Comparison of ENCODE assay signal across 18 cellular contexts in the genomic region with DNA sequence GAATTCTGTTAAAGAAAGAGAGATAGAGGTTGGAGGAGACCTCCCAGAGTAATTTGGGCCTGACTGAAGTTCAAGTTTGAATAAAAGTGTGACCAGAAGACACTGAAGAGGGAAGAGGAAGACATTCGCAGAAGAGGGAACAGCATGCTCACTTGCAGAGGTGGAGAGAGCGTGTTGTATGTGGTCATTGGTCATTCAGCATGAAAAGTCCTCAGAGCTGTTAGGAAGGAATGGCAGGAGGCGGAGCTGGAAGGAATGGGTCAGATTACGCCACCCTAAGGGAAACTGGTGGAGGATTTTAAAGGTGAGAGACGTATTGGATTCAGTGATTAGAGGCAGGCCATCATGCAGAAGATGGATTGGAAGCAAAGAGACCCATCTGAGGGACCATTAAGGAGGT. TPM values are rescaled to one million over a fixed set of nuclear protein-coding genes. Genes with fewer than 3 reads are reported as not detected.
DNase-seq lines count a peak whose midpoint lies in the region; ATAC-seq and TF ChIP-seq lines count a peak whose summit lies in the region.
"Had no signal": no experiment of that assay in that cellular context is flagged by ENCODE, and none has a peak within 500 bp of the region (broad histone marks: within the 10 kb centered on the region; RNA-seq: fewer than 3 reads in every experiment).

No MANE protein-coding gene starts in this region.

- H3K27ac ChIP-seq in parathyroid adenoma (no peak overlapping the region), left lung (no peak overlapping the region)
- H3K27ac ChIP-seq: adrenal gland, Peyer's patch, thoracic aorta had no signal

- H3K9me3 ChIP-seq in NT2/D1 (ENCODE audit: insufficient read depth, low read length) (no peaks in the 10 kb centered on the region), parathyroid adenoma (ENCODE audit: control insufficient read depth, low read length) (no peaks in the 10 kb centered on the region), left lung (no peaks in the 10 kb centered on the region)
- H3K9me3 ChIP-seq: adrenal gland, Peyer's patch, thoracic aorta had no signal

- no peaks in the 10 kb centered on the region for H3K4me1 ChIP-seq in NT2/D1 (ENCODE audit: insufficient read depth, insufficient read length)
- no peaks in the 10 kb centered on the region for H3K4me1 ChIP-seq in parathyroid adenoma
- no peaks in the 10 kb centered on the region for H3K4me1 ChIP-seq in left lung
- H3K4me1 ChIP-seq: adrenal gland, Peyer's patch had no signal

- H3K9ac ChIP-seq in NT2/D1 (ENCODE audit: insufficient read length, low read depth) (no peak overlapping the region), parathyroid adenoma (no peak overlapping the region)

- H3K4me2 ChIP-seq in parathyroid adenoma (ENCODE audit: low read length): peak overlapping the region; percentile 15

- ATAC-seq in left lung (no peak), GM18858 (IDR thresholded peaks at IDR 0.05; ENCODE audit: unreplicated experiment) (no peak)
- ATAC-seq: stimulated activated naive CD8-positive, alpha-beta T cell treated with anti-CD3 and anti-CD28 coated beads, Interleukin-15, Interleukin-2, amounts not matched to agents 100 U/mL and 50 U/mL, for 24 hours had no signal

- TF ChIP-seq CTCF in parathyroid adenoma (IDR thresholded peaks at IDR 0.05) (no peak), left lung (IDR thresholded peaks at IDR 0.05) (no peak)

- no peaks in the 10 kb centered on the region for H3K79me2 ChIP-seq in parathyroid adenoma

- H3K36me3 ChIP-seq in NT2/D1 (ENCODE audit: insufficient read depth, insufficient read length, low read length) (no peaks in the 10 kb centered on the region), parathyroid adenoma (ENCODE audit: control insufficient read depth, insufficient read depth, low read length) (no peaks in the 10 kb centered on the region), left lung (no peaks in the 10 kb centered on the region)
- H3K36me3 ChIP-seq: adrenal gland, Peyer's patch, thoracic aorta had no signal

- peak; percentile 0 for DNase-seq in NCI-H748 (lab: John Stamatoyannopoulos, UW; ENCODE audit: unreplicated experiment)
- DNase-seq in NCI-H748 treated with DMSO at 0.1 percent for 48 hours (lab: John Stamatoyannopoulos, UW): no peak
- DNase-seq in NT2/D1 (ENCODE audit: low read depth, low spot score): peak; percentile 8
- peak; percentile 60 for DNase-seq in iPS-NIHi11 (ENCODE audit: low spot score)
- DNase-seq in AG08396 (ENCODE audit: low spot score): no peak
- DNase-seq in left lung: no peak
- DNase-seq: activated CD4-positive, alpha-beta T cell treated with anti-CD3 and anti-CD28 coated beads, Interleukin-2, amount 50 U/mL, for 48 hours; activated naive CD4-positive, alpha-beta T cell treated with anti-CD3 and anti-CD28 coated beads for 36 hours; adrenal gland; CD4-positive, alpha-beta memory T cell; nucleus accumbens; Peyer's patch; stimulated activated naive CD8-positive, alpha-beta T cell treated with anti-CD3 and anti-CD28 coated beads, Interleukin-15, Interleukin-2, amounts not matched to agents 100 U/mL and 50 U/mL, for 24 hours; SW 1271; T1000 had no signal

- peak overlapping the region; percentile 33 for H2AFZ ChIP-seq in parathyroid adenoma

- H3K27me3 ChIP-seq in NT2/D1 (ENCODE audit: insufficient read depth, insufficient read length) (no peaks in the 10 kb centered on the region), parathyroid adenoma (ENCODE audit: control insufficient read depth, insufficient read depth, low read length) (no peaks in the 10 kb centered on the region), left lung (no peaks in the 10 kb centered on the region)
- H3K27me3 ChIP-seq: adrenal gland, Peyer's patch had no signal

- H3K4me3 ChIP-seq in NT2/D1 (ENCODE audit: insufficient read length, low read depth) (no peak overlapping the region), parathyroid adenoma (ENCODE audit: low read depth, low read length) (no peak overlapping the region), left lung (no peak overlapping the region)
- H3K4me3 ChIP-seq: adrenal gland, Peyer's patch, thoracic aorta had no signal

- intact Hi-C loops in left lung (cut with DNase I): no loop called here

RNA-seq across cellular contexts. Expression of gene IQCH, which starts 41.6 kb away (rescaled TPM):
- total RNA-seq in left lung: 1 to 10 TPM; 1.6 to 3.2 TPM

RNA-seq across cellular contexts. Expression of gene AAGAB, which starts 41.7 kb away (rescaled TPM):
- 10 to 100 TPM; 35.5 to 42.4 TPM for total RNA-seq in left lung

Comparison
In these comparisons a context has a peak if more than half of its experiments do, and no peak if none do; other contexts are left out.
1. DNase-seq: peak in NCI-H748 (single experiment), NT2/D1 (single experiment) and iPS-NIHi11 (single experiment); none in NCI-H748 treated with DMSO at 0.1 percent for 48 hours (single experiment), AG08396 (single experiment) and left lung (0 of 2).